ENCODE assay signal across 15 cellular contexts in the genomic region with DNA sequence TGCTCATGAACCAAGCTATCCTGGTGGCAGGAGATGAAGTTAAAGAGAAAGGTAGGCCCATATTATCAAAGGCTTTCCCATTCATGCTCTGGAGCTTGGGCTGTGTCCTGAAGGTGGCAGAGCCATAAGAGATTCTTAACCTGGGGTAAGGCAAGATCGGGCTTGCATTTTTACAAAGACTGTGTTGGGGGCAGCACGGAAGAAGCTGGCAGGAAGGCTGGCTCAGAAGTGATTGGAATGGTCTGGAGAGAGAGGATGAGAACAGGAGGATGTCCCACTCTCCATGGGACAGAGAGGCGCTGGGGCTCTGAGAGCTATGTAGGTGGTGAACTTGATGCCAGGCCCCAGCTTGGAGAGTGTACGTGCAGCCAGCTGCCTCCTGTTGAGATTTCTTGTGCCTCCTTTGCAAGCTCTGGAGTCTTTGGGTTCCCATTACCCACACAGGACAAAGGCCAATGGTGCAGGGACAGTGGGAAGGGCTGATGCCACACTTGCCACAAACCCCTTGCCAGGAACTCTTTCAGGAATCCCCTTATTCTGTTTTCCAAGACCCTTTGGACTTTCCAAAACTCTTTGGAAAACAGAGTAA. TPM values are rescaled to one million over a fixed set of nuclear protein-coding genes. Genes with fewer than 3 reads are reported as not detected.
DNase-seq lines count a peak whose midpoint lies in the region; ATAC-seq, FAIRE-seq and TF ChIP-seq lines count a peak whose summit lies in the region.
"Had no signal": no experiment of that assay in that cellular context is flagged by ENCODE, and none has a peak within 500 bp of the region (broad histone marks: within the 10 kb centered on the region; RNA-seq: fewer than 3 reads in every experiment).

No MANE protein-coding gene starts in this region.

- H3K4me1 ChIP-seq in HCT116 (ENCODE audit: control insufficient read depth in 1 of 2, insufficient read depth in 2 of 2, low read length in 2 of 2) (peaks cover 37 to 61% of the 10 kb centered on the region in 2 experiments), left lung (peaks cover 5 to 26% of the 10 kb centered on the region in 2 donors), small intestine (ENCODE audit: control insufficient read depth in 2 of 2, insufficient read depth in 1 of 2, low read depth in 1 of 2, low read length in 1 of 2) (peaks cover 0 to 10% of the 10 kb centered on the region in 2 donors), testis (no peaks in the 10 kb centered on the region)
- H3K4me1 ChIP-seq in effector memory CD4-positive, alpha-beta T cell (ENCODE audit: control insufficient read depth, insufficient read depth, low read length, poor library complexity, severe bottlenecking) = no peaks in the 10 kb centered on the region

- no peaks in the 10 kb centered on the region for H3K27me3 Mint-ChIP-seq in WTC11 (ENCODE audit: low read depth)

- no peak for FAIRE-seq in small intestine (lab: Jason Lieb, UNC)
- FAIRE-seq: TTC549 had no signal

- BruUV-seq in HCT116 (replicated peaks; lab: Mats Ljungman, UMichigan) = no TSS peak

- H3K27ac ChIP-seq in HCT116 (ENCODE audit: low read depth, low read length) (peak overlapping the region; percentile 39), left lung (peak overlapping the region; percentile 26 to 73), small intestine (ENCODE audit: low read depth in 1 of 2, low read length in 1 of 2) (peak overlapping the region; percentile 79 to 88), testis (no peak overlapping the region)
- no peak overlapping the region for H3K27ac ChIP-seq in effector memory CD4-positive, alpha-beta T cell (ENCODE audit: insufficient read depth, low read length, poor library complexity, severe bottlenecking)

- no peaks in the 10 kb centered on the region for H4K20me1 ChIP-seq in HCT116 (ENCODE audit: insufficient read depth)

- TF ChIP-seq POLR2A in HCT116 (IDR thresholded peaks at IDR 0.05; ENCODE audit: borderline replicate concordance, extremely low read depth, insufficient read depth, insufficient read length) (no peak), testis (IDR thresholded peaks at IDR 0.05) (no peak)

- RAD21 ChIA-PET in HCT116 (lab: Charles Lee; ENCODE audit: low non-redundant PET in 1 of 2, low total read pairs in 2 of 2, uncharacterized antibody in 2 of 2, unreplicated experiment in 2 of 2) = interaction anchor here in 1 of 2 experiments (1.4 kb wide), 1 partner anchor 9 kb away, joined by 3 read pairs; no protein-coding TSS in a partner anchor

- H3K4me2 ChIP-seq in HCT116 (ENCODE audit: low read length) = peak overlapping the region; percentile 78

- intact Hi-C loops in HCT116 (cut with micrococcal nuclease) (no loop called here), left lung (cut with DNase I) (no loop called here), testis (cut with DNase I; ENCODE audit: low total_unique reads) (no loop called here)

- peaks cover 77% of the 10 kb centered on the region for H3K4me1 Mint-ChIP-seq in WTC11

- H3K9me3 Mint-ChIP-seq in WTC11 = no peaks in the 10 kb centered on the region
- H3K9me3 Mint-ChIP-seq: naive B cell; stimulated activated effector memory CD8-positive, alpha-beta T cell treated with anti-CD3 and anti-CD28 coated beads, Interleukin-12 subunit alpha, Interleukin-12 subunit beta, amount 100 ng/mL, for 72 hours had no signal

- H3K9me2 ChIP-seq in HCT116 (ENCODE audit: insufficient read depth) = no peaks in the 10 kb centered on the region

- no peaks in the 10 kb centered on the region for H3K36me3 ChIP-seq in HCT116 (ENCODE audit: control insufficient read depth in 1 of 2, insufficient read depth in 2 of 2, low read length in 2 of 2)
- H3K36me3 ChIP-seq in left lung = no peaks in the 10 kb centered on the region
- H3K36me3 ChIP-seq in small intestine (ENCODE audit: control insufficient read depth in 2 of 2, insufficient read depth in 2 of 2, low read length in 2 of 2) = no peaks in the 10 kb centered on the region
- H3K36me3 ChIP-seq in testis (ENCODE audit: low read depth, missing control alignments) = no peaks in the 10 kb centered on the region
- no peaks in the 10 kb centered on the region for H3K36me3 ChIP-seq in effector memory CD4-positive, alpha-beta T cell (ENCODE audit: control insufficient read depth, insufficient read depth, low read length)

- no peaks in the 10 kb centered on the region for H3K36me3 Mint-ChIP-seq in WTC11
- H3K36me3 Mint-ChIP-seq: naive B cell; stimulated activated effector memory CD8-positive, alpha-beta T cell treated with anti-CD3 and anti-CD28 coated beads, Interleukin-12 subunit alpha, Interleukin-12 subunit beta, amount 100 ng/mL, for 72 hours had no signal

- peak overlapping the region; percentile 43 for H3K9ac ChIP-seq in HCT116 (ENCODE audit: low read length)

- H3K27me3 ChIP-seq in HCT116 (ENCODE audit: insufficient read depth, low read length) (no peaks in the 10 kb centered on the region), left lung (no peaks in the 10 kb centered on the region), small intestine (ENCODE audit: control insufficient read depth in 2 of 2, insufficient read depth in 2 of 2, low read length in 2 of 2) (no peaks in the 10 kb centered on the region), testis (no peaks in the 10 kb centered on the region)
- no peaks in the 10 kb centered on the region for H3K27me3 ChIP-seq in effector memory CD4-positive, alpha-beta T cell (replicated peaks; ENCODE audit: control insufficient read depth, insufficient read depth, low read length, poor library complexity, severe bottlenecking)

- DNase-seq in HCT116 (ENCODE audit: low read depth, low spot score) (no peak), WTC11 (ENCODE audit: low spot score) (no peak), left lung (no peak), small intestine (peak; percentile 79), hepatic stellate cell (ENCODE audit: low spot score) (no peak), testis (no peak), NCI-H524 (lab: John Stamatoyannopoulos, UW) (no peak)
- no peak for DNase-seq in effector memory CD4-positive, alpha-beta T cell
- DNase-seq: activated T-cell treated with anti-CD3 and anti-CD28 coated beads, Interleukin-2, amount 50 U/mL, for 1 hour; amygdala; naive B cell; NCI-H2227 treated with DMSO at 0.1 percent for 48 hours; SHP77 treated with DMSO at 0.1 percent for 48 hours had no signal

- CTCF ChIA-PET in HCT116 (lab: Charles Lee) (interaction anchor here (1.3 kb wide), 1 partner anchor 18 kb away, joined by 3 read pairs; no protein-coding TSS in a partner anchor), WTC11 (lab: Charles Lee) (interaction anchor here (1.0 to 5.2 kb wide), 8 partner anchors 13 to 230 kb away, joined by 3 to 33 read pairs (median 8); partner anchors contain the start of gene FZD5)

- peak overlapping the region; percentile 97 for H3K27ac Mint-ChIP-seq in WTC11
- H3K27ac Mint-ChIP-seq: stimulated activated effector memory CD8-positive, alpha-beta T cell treated with anti-CD3 and anti-CD28 coated beads, Interleukin-12 subunit alpha, Interleukin-12 subunit beta, amount 100 ng/mL, for 72 hours had no signal

- peak overlapping the region; percentile 97 for H2AFZ ChIP-seq in HCT116 (ENCODE audit: low read depth, low read length, poor library complexity, severe bottlenecking)

- peak overlapping the region in 1 of 2 experiments; percentile 45; a peak in 3 of 4 replicates for H3K4me3 ChIP-seq in HCT116 (replicated peaks in 1 of 2; ENCODE audit: low read depth in 1 of 2, low read length in 2 of 2)
- peak overlapping the region in 1 of 2 donors; percentile 20 for H3K4me3 ChIP-seq in left lung
- H3K4me3 ChIP-seq in small intestine (ENCODE audit: low read depth in 1 of 2, low read length in 2 of 2) = no peak overlapping the region
- no peak overlapping the region for H3K4me3 ChIP-seq in testis
- H3K4me3 ChIP-seq in effector memory CD4-positive, alpha-beta T cell (ENCODE audit: insufficient read depth, low read depth, low read length, poor library complexity, severe bottlenecking) = no peak overlapping the region

- H3K79me2 ChIP-seq in HCT116 (ENCODE audit: insufficient read depth, low read length) = no peaks in the 10 kb centered on the region

- H3K4me3 Mint-ChIP-seq in WTC11 = peak overlapping the region; percentile 38
- H3K4me3 Mint-ChIP-seq: stimulated activated effector memory CD8-positive, alpha-beta T cell treated with anti-CD3 and anti-CD28 coated beads, Interleukin-12 subunit alpha, Interleukin-12 subunit beta, amount 100 ng/mL, for 72 hours had no signal

- no peaks in the 10 kb centered on the region for H3K9me3 ChIP-seq in HCT116 (ENCODE audit: control insufficient read depth in 1 of 2, insufficient read depth in 1 of 2, low read depth in 1 of 2, low read length in 2 of 2)
- no peaks in the 10 kb centered on the region for H3K9me3 ChIP-seq in left lung
- H3K9me3 ChIP-seq in small intestine (ENCODE audit: control insufficient read depth, low read depth) = no peaks in the 10 kb centered on the region
- no peaks in the 10 kb centered on the region for H3K9me3 ChIP-seq in testis
- H3K9me3 ChIP-seq in effector memory CD4-positive, alpha-beta T cell (ENCODE audit: control insufficient read depth, low read length) = no peaks in the 10 kb centered on the region

- POLR2A ChIA-PET in HCT116 (lab: Charles Lee) (interaction anchor here (0.7 to 1.3 kb wide), 2 partner anchors 12 to 14 kb away, joined by 3 to 4 read pairs; no protein-coding TSS in a partner anchor), WTC11 (lab: Charles Lee) (interaction anchor here (0.8 kb wide), 1 partner anchor 9 kb away, joined by 4 read pairs; no protein-coding TSS in a partner anchor)

- TF ChIP-seq CTCF in HCT116 (IDR thresholded peaks at IDR 0.05 in 2 of 3, conservative IDR thresholded peaks at IDR 0.05 in 1 of 3; ENCODE audit: borderline replicate concordance in 1 of 3, insufficient read depth in 1 of 3, low read depth in 2 of 3, low read length in 2 of 3) (no peak), WTC11 (IDR thresholded peaks at IDR 0.05) (no peak), left lung (IDR thresholded peaks at IDR 0.05) (no peak), testis (IDR thresholded peaks at IDR 0.05) (no peak)

- TF ChIP-seq RAD21 in HCT116 (IDR thresholded peaks at IDR 0.05; ENCODE audit: low read depth) = no peak

- WGBS in small intestine, 3 donors = 64 to 78% (median 64%) methylated on average over 4 of the region's 4 CpGs
- 89 to 90% methylated on average over 4 of the region's 4 CpGs for WGBS in testis, 2 donors

- peak; percentile 20; the same call in 1 of the 2 replicates for ATAC-seq in HCT116
- ATAC-seq in WTC11 = peak; percentile 2
- peak; percentile 9 for ATAC-seq in left lung
- ATAC-seq: stimulated activated effector memory CD8-positive, alpha-beta T cell treated with anti-CD3 and anti-CD28 coated beads, Interleukin-12 subunit alpha, Interleukin-12 subunit beta, amount 100 ng/mL, for 72 hours had no signal

TF ChIP-seq in HCT116, 20 proteins besides CTCF, POLR2A, EP300 and RAD21 (continues in another document):
- TF ChIP-seq FOSL1 (IDR thresholded peaks at IDR 0.05; ENCODE audit: low read depth) = no peak
- TF ChIP-seq JUND (IDR thresholded peaks at IDR 0.05) = no peak

TF ChIP-seq in WTC11, 78 proteins besides CTCF, POLR2A, EP300 and RAD21 (continues in another document):
- TF ChIP-seq NFYB (CRISPR knock-in tag; conservative IDR thresholded peaks at IDR 0.05; ENCODE audit: low read depth) = no peak

RNA-seq across cellular contexts. Expression of gene FZD5, which starts 40.6 kb away (rescaled TPM):
- total RNA-seq in HCT116 (2021; ENCODE audit: unreplicated experiment) (9.0 TPM), WTC11 (2021) (52.8 to 103 TPM (median 53.7 TPM) in 3 replicates), left lung (10 to 100 TPM; 31.9 to 33.8 TPM), testis (1 to 10 TPM; 1.7 to 2.4 TPM)
- 4.0 and 4.5 TPM in 2 replicates for polyA plus RNA-seq in HCT116 (2012)
- polyA plus RNA-seq in small intestine (10 to 100 TPM in 2 of 3 donors, 1 to 10 TPM in 1; 8.7 to 18.5 (median 10.3) TPM), testis (ENCODE audit: insufficient read depth, low read depth, low replicate concordance) (0.95 TPM)

Comparison
In these comparisons a context has a peak if more than half of its experiments do, and no peak if none do; other contexts are left out.
1. H3K27ac ChIP-seq: peak in HCT116 (single experiment), left lung (2 of 2) and small intestine (2 of 2); none in testis (0 of 2) and effector memory CD4-positive, alpha-beta T cell (single experiment).
2. Peak in every context shown above with its lines, with median percentiles within 50 percentile points of each other: ATAC-seq.